In genomic region chr13:99905814-99906213, GRCh38 we compare ENCODE assay signal across 18 cellular contexts.
DNase-seq lines count a peak whose midpoint lies in the region; ATAC-seq, FAIRE-seq and TF ChIP-seq lines count a peak whose summit lies in the region.
"Had no signal": no experiment of that assay in that cellular context is flagged by ENCODE, and none has a peak within 500 bp of the region (broad histone marks: within the 10 kb centered on the region; RNA-seq: fewer than 3 reads in every experiment).

No MANE protein-coding gene starts in this region.

- H3K14ac ChIP-seq in H9 (ENCODE audit: insufficient read depth, low read length): no peak overlapping the region

- H3K27me3 ChIP-seq in H9 (ENCODE audit: insufficient read depth, low read length) (no peaks in the 10 kb centered on the region), osteoblast (ENCODE audit: insufficient read depth, low read length) (peaks cover 18% of the 10 kb centered on the region)

- H3K23me2 ChIP-seq in H9 (ENCODE audit: insufficient read length, low read depth, low read length, poor library complexity, severe bottlenecking): no peaks in the 10 kb centered on the region

- H2BK12ac ChIP-seq in H9 (ENCODE audit: insufficient read length, low read depth, low read length): no peak overlapping the region

- no peak overlapping the region for H2BK5ac ChIP-seq in H9 (ENCODE audit: insufficient read length, low read length)

- H2BK15ac ChIP-seq in H9 (ENCODE audit: low read depth, low read length): no peak overlapping the region

- H3K36me3 ChIP-seq in osteoblast (ENCODE audit: insufficient read depth, low read length): no peaks in the 10 kb centered on the region

- no peak overlapping the region for H3K9ac ChIP-seq in H9 (ENCODE audit: extremely low read depth, insufficient read length, low read length)

- TF ChIP-seq POLR2A in H54 (IDR thresholded peaks at IDR 0.05; ENCODE audit: low read depth, low read length): no peak

- POLR2A ChIA-PET in WTC11 (lab: Charles Lee): no interaction called here

- no peaks in the 10 kb centered on the region for H3K9me3 ChIP-seq in H9 (ENCODE audit: control insufficient read depth, low read depth, low read length)
- H3K9me3 ChIP-seq in osteoblast (ENCODE audit: low read depth, low read length): no peaks in the 10 kb centered on the region

- CTCF ChIA-PET in WTC11 (lab: Charles Lee): interaction anchor here (1.4 to 1.7 kb wide), 3 partner anchors 7 to 250 kb away, joined by 5 to 7 read pairs (median 7); no protein-coding TSS in a partner anchor

- H4K20me1 ChIP-seq in H9 (ENCODE audit: control insufficient read depth, insufficient read depth, insufficient read length): no peaks in the 10 kb centered on the region
- no peaks in the 10 kb centered on the region for H4K20me1 ChIP-seq in osteoblast (ENCODE audit: insufficient read depth, low read length)

- H2BK20ac ChIP-seq in H9 (ENCODE audit: low read depth, low read length, poor library complexity, severe bottlenecking): no peak overlapping the region

- H3K56ac ChIP-seq in H9 (ENCODE audit: insufficient read length, low read depth, low read length): no peak overlapping the region

- TF ChIP-seq CTCF in H9 (conservative IDR thresholded peaks at IDR 0.05) (no peak), WTC11 (IDR thresholded peaks at IDR 0.05) (no peak), endothelial cell (IDR thresholded peaks at IDR 0.05; ENCODE audit: unreplicated experiment) (no peak), osteoblast (IDR thresholded peaks at IDR 0.05; ENCODE audit: extremely low read depth, low read depth, low read length) (no peak)

- H4K91ac ChIP-seq in H9 (ENCODE audit: insufficient read length, low read depth, low read length): no peak overlapping the region

- no peaks in the 10 kb centered on the region for H3K79me1 ChIP-seq in H9 (ENCODE audit: insufficient read depth, low read depth, low read length, poor library complexity, severe bottlenecking)

- H3K9me3 Mint-ChIP-seq in H9: peaks cover 0 to 2% of the 10 kb centered on the region in 2 experiments; a peak in 1 of 5 replicates
- no peaks in the 10 kb centered on the region for H3K9me3 Mint-ChIP-seq in WTC11
- no peaks in the 10 kb centered on the region for H3K9me3 Mint-ChIP-seq in endothelial cell (ENCODE audit: unreplicated experiment)

- no peak overlapping the region for H3T11ph ChIP-seq in H9 (ENCODE audit: low read length)

- H3K79me2 ChIP-seq in H9 (ENCODE audit: insufficient read depth, low read length) (no peaks in the 10 kb centered on the region), osteoblast (ENCODE audit: insufficient read depth, low read length) (no peaks in the 10 kb centered on the region)

- H3K4me1 Mint-ChIP-seq in H9: peaks cover 48 to 50% of the 10 kb centered on the region in 2 experiments
- H3K4me1 Mint-ChIP-seq in WTC11: peaks cover 45% of the 10 kb centered on the region
- peaks cover 3% of the 10 kb centered on the region for H3K4me1 Mint-ChIP-seq in endothelial cell (ENCODE audit: unreplicated experiment)

- no peak overlapping the region for H3K23ac ChIP-seq in H9 (ENCODE audit: insufficient read length, low read depth, low read length)

- peak; percentile 53 for FAIRE-seq in H54 (lab: Jason Lieb, UNC)
- FAIRE-seq: A204.1, GM12892, GM18507 had no signal

- H3K4ac ChIP-seq in H9 (ENCODE audit: low read depth, low read length): no peak overlapping the region

- peak overlapping the region in 2 of 3 experiments; percentile 24 to 56; a peak in 4 of 7 replicates for H3K27ac Mint-ChIP-seq in H9
- H3K27ac Mint-ChIP-seq in WTC11: no peak overlapping the region; the same call in 1 of the 2 replicates
- peak overlapping the region; percentile 5 for H3K27ac Mint-ChIP-seq in endothelial cell (ENCODE audit: unreplicated experiment)
- H3K27ac Mint-ChIP-seq: CD4-positive, alpha-beta memory T cell had no signal

- DNase-seq in H54 (ENCODE audit: insufficient read length, low spot score): no peak
- no peak for DNase-seq in H9
- DNase-seq in WTC11 (ENCODE audit: low spot score): no peak
- no peak for DNase-seq in endothelial cell (ENCODE audit: low spot score)
- DNase-seq in osteoblast (ENCODE audit: insufficient read length, low spot score, missing footprints): no peak
- DNase-seq in AG08396 (ENCODE audit: low spot score): no peak
- DNase-seq in CD1c-positive myeloid dendritic cell (ENCODE audit: extremely low spot score): no peak
- DNase-seq: ACHN; AML-193; CD4-positive, alpha-beta memory T cell; DMS153; DMS79; GDM1; KG1 had no signal

- no peak overlapping the region for H4K8ac ChIP-seq in H9 (replicated peaks; ENCODE audit: insufficient read length, low read depth, low read length)

- no peak overlapping the region for H3K27ac ChIP-seq in H9 (ENCODE audit: insufficient read length, low read depth, low read length)
- H3K27ac ChIP-seq in osteoblast (ENCODE audit: low read depth, low read length): no peak overlapping the region

- H3K4me2 ChIP-seq in H9 (ENCODE audit: insufficient read depth, insufficient read length, low read length) (no peak overlapping the region), osteoblast (ENCODE audit: insufficient read depth, low read length) (no peak overlapping the region)

- no peak overlapping the region for H3K18ac ChIP-seq in H9 (ENCODE audit: insufficient read length, low read depth, low read length)

- H3K4me1 ChIP-seq in H9 (ENCODE audit: insufficient read depth, low read length) (peaks cover 2% of the 10 kb centered on the region; the same call in 1 of the 2 replicates), osteoblast (ENCODE audit: insufficient read depth, low read length) (no peaks in the 10 kb centered on the region)

- H2AFZ ChIP-seq in H9 (ENCODE audit: low read length) (no peak overlapping the region), osteoblast (ENCODE audit: low read length) (no peak overlapping the region)

- no CpG with 5 or more reads among the region's 4 CpGs for WGBS in H9 (ENCODE audit: extremely low coverage, insufficient read length, low lambda C conversion rate)

- H2AK5ac ChIP-seq in H9 (ENCODE audit: insufficient read length, low read length): no peak overlapping the region

- no peak overlapping the region for H2BK120ac ChIP-seq in H9 (ENCODE audit: low read depth, low read length, poor library complexity, severe bottlenecking)

- H4K5ac ChIP-seq in H9 (ENCODE audit: insufficient read length, low read depth, low read length): no peak overlapping the region

- no peak for ATAC-seq in WTC11
- ATAC-seq: HCT116 had no signal

- no peak overlapping the region for H3K4me3 ChIP-seq in osteoblast (ENCODE audit: insufficient read depth, low read length)

- no peak overlapping the region for H3K4me3 Mint-ChIP-seq in H9
- H3K4me3 Mint-ChIP-seq in WTC11: no peak overlapping the region
- H3K4me3 Mint-ChIP-seq in endothelial cell (ENCODE audit: unreplicated experiment): no peak overlapping the region
- H3K4me3 Mint-ChIP-seq: CD4-positive, alpha-beta memory T cell had no signal

- H3K36me3 Mint-ChIP-seq in H9 (ENCODE audit: insufficient read depth in 1 of 3, low read depth in 3 of 3) (no peaks in the 10 kb centered on the region; a peak in 1 of 7 replicates), WTC11 (no peaks in the 10 kb centered on the region), endothelial cell (ENCODE audit: low read depth, unreplicated experiment) (peaks cover under 1% of the 10 kb centered on the region)
- H3K36me3 Mint-ChIP-seq: CD4-positive, alpha-beta memory T cell had no signal

- H3K27me3 Mint-ChIP-seq in H9 (ENCODE audit: low read depth): no peaks in the 10 kb centered on the region
- no peaks in the 10 kb centered on the region for H3K27me3 Mint-ChIP-seq in WTC11 (ENCODE audit: low read depth)
- no peaks in the 10 kb centered on the region for H3K27me3 Mint-ChIP-seq in endothelial cell (ENCODE audit: unreplicated experiment)

TF ChIP-seq in WTC11, 78 proteins besides CTCF, POLR2A, EP300 and RAD21:
- TF ChIP-seq ZNF121 (CRISPR knock-in tag; IDR thresholded peaks at IDR 0.05) (peak; percentile 81; the same call in 1 of the 2 replicates), TCF7 (CRISPR knock-in tag; IDR thresholded peaks at IDR 0.05; ENCODE audit: low read depth) (no peak), CBFB (CRISPR knock-in tag; IDR thresholded peaks at IDR 0.05; ENCODE audit: low read depth) (no peak)
